Comparison of ENCODE assay signal across 9 cellular contexts in genomic region chr12:12916135-12916956, GRCh38. TPM values are rescaled to one million over a fixed set of nuclear protein-coding genes. Genes with fewer than 3 reads are reported as not detected.
DNase-seq lines count a peak whose midpoint lies in the region; ATAC-seq, FAIRE-seq and TF ChIP-seq lines count a peak whose summit lies in the region.
"Had no signal": no experiment of that assay in that cellular context is flagged by ENCODE, and none has a peak within 500 bp of the region (broad histone marks: within the 10 kb centered on the region; RNA-seq: fewer than 3 reads in every experiment).

No MANE protein-coding gene starts in this region.

- peaks cover 42 to 60% of the 10 kb centered on the region in 2 experiments for H3K36me3 ChIP-seq in HCT116 (ENCODE audit: control insufficient read depth in 1 of 2, insufficient read depth in 2 of 2, low read length in 2 of 2)
- H3K36me3 ChIP-seq in cardiac muscle cell: no peaks in the 10 kb centered on the region
- no peaks in the 10 kb centered on the region for H3K36me3 ChIP-seq in prostate gland

- POLR2A ChIA-PET in HCT116 (lab: Charles Lee): interaction anchor here (0.9 to 1.5 kb wide), 2 partner anchors 11 to 25 kb away, joined by 3 to 4 read pairs; partner anchors contain the start of gene GPRC5A

- peaks cover 8% of the 10 kb centered on the region for H3K4me1 Mint-ChIP-seq in activated naive CD8-positive, alpha-beta T cell treated with anti-CD3 and anti-CD28 coated beads for 36 hours

- peak; percentile 81 for ATAC-seq in HCT116

- intact Hi-C loops in HCT116 (cut with micrococcal nuclease): loop anchor here (1.0 to 5.0 kb wide), 3 partner anchors 67 to 296 kb away; no protein-coding TSS in a partner anchor
- intact Hi-C loops in prostate gland (cut with DNase I): loop anchor here (1.0 to 10.0 kb wide), 4 partner anchors 66 to 296 kb away; partner anchors contain the start of gene HEBP1

- H3K27me3 ChIP-seq in HCT116 (ENCODE audit: insufficient read depth, low read length): no peaks in the 10 kb centered on the region
- H3K27me3 ChIP-seq in cardiac muscle cell: no peaks in the 10 kb centered on the region
- no peaks in the 10 kb centered on the region for H3K27me3 ChIP-seq in prostate gland (replicated peaks; ENCODE audit: insufficient read depth)

- peaks cover 11% of the 10 kb centered on the region for H3K27me3 Mint-ChIP-seq in activated naive CD8-positive, alpha-beta T cell treated with anti-CD3 and anti-CD28 coated beads for 36 hours

- H3K9me3 Mint-ChIP-seq in activated naive CD8-positive, alpha-beta T cell treated with anti-CD3 and anti-CD28 coated beads for 36 hours: no peaks in the 10 kb centered on the region

- H4K20me1 ChIP-seq in HCT116 (ENCODE audit: insufficient read depth): peaks cover 13% of the 10 kb centered on the region; the same call in 1 of the 2 replicates

- H3K36me3 Mint-ChIP-seq in activated naive CD8-positive, alpha-beta T cell treated with anti-CD3 and anti-CD28 coated beads for 36 hours: no peaks in the 10 kb centered on the region

- peak; percentile 67 to 98 (median 93); a peak in 5 of 6 replicates for TF ChIP-seq CTCF in HCT116 (IDR thresholded peaks at IDR 0.05 in 2 of 3, conservative IDR thresholded peaks at IDR 0.05 in 1 of 3; ENCODE audit: borderline replicate concordance in 1 of 3, insufficient read depth in 1 of 3, low read depth in 2 of 3, low read length in 2 of 3)
- peak; percentile 96 for TF ChIP-seq CTCF in cardiac muscle cell (IDR thresholded peaks at IDR 0.05; ENCODE audit: low read depth, low read length)
- peak; percentile 95 to 97 (median 96) for TF ChIP-seq CTCF in prostate gland (IDR thresholded peaks at IDR 0.05)

- peak; percentile 91 for FAIRE-seq in urothelium cell line (lab: Jason Lieb, UNC)

- RAD21 ChIA-PET in HCT116 (lab: Charles Lee; ENCODE audit: low non-redundant PET in 1 of 2, low total read pairs in 2 of 2, uncharacterized antibody in 2 of 2, unreplicated experiment in 2 of 2): no interaction called here

- TF ChIP-seq RAD21 in HCT116 (IDR thresholded peaks at IDR 0.05; ENCODE audit: low read depth): peak; percentile 84

- H3K9ac ChIP-seq in HCT116 (ENCODE audit: low read length): no peak overlapping the region

- BruUV-seq in HCT116 (replicated peaks; lab: Mats Ljungman, UMichigan): no TSS peak

- no peak overlapping the region for H2AFZ ChIP-seq in HCT116 (ENCODE audit: low read depth, low read length, poor library complexity, severe bottlenecking)

- no peak overlapping the region for H3K27ac Mint-ChIP-seq in activated naive CD8-positive, alpha-beta T cell treated with anti-CD3 and anti-CD28 coated beads for 36 hours

- H3K4me2 ChIP-seq in HCT116 (ENCODE audit: low read length): no peak overlapping the region

- peaks cover 58% of the 10 kb centered on the region for H3K79me2 ChIP-seq in HCT116 (ENCODE audit: insufficient read depth, low read length)

- 13% methylated on average over 19 of the region's 19 CpGs for WGBS in prostate gland

- H3K4me3 ChIP-seq in HCT116 (replicated peaks in 1 of 2; ENCODE audit: low read depth in 1 of 2, low read length in 2 of 2): no peak overlapping the region
- H3K4me3 ChIP-seq in cardiac muscle cell: no peak overlapping the region
- no peak overlapping the region for H3K4me3 ChIP-seq in prostate gland

- H3K9me3 ChIP-seq in HCT116 (ENCODE audit: control insufficient read depth in 1 of 2, insufficient read depth in 1 of 2, low read depth in 1 of 2, low read length in 2 of 2) (no peaks in the 10 kb centered on the region), cardiac muscle cell (ENCODE audit: low read depth) (no peaks in the 10 kb centered on the region), prostate gland (no peaks in the 10 kb centered on the region)

- peaks cover 0 to 30% of the 10 kb centered on the region in 2 experiments; a peak in 3 of 4 replicates for H3K4me1 ChIP-seq in HCT116 (ENCODE audit: control insufficient read depth in 1 of 2, insufficient read depth in 2 of 2, low read length in 2 of 2)
- peaks cover 20% of the 10 kb centered on the region for H3K4me1 ChIP-seq in cardiac muscle cell (ENCODE audit: low read depth)
- peaks cover 9% of the 10 kb centered on the region for H3K4me1 ChIP-seq in prostate gland (replicated peaks)

- no peak overlapping the region for H3K4me3 Mint-ChIP-seq in activated naive CD8-positive, alpha-beta T cell treated with anti-CD3 and anti-CD28 coated beads for 36 hours

- peak; percentile 85 for DNase-seq in GM03348 (ENCODE audit: low spot score)
- peak; percentile 48 for DNase-seq in HCT116 (ENCODE audit: low read depth, low spot score)
- DNase-seq in NAMALWA (ENCODE audit: low spot score): peak; percentile 93
- DNase-seq in SKM-1 (lab: John Stamatoyannopoulos, UW; ENCODE audit: unreplicated experiment): peak; percentile 17
- peak; percentile 79 for DNase-seq in activated naive CD8-positive, alpha-beta T cell treated with anti-CD3 and anti-CD28 coated beads for 36 hours
- peak; percentile 87 to 88 for DNase-seq in cardiac muscle cell (ENCODE audit: low read depth in 1 of 2, low spot score in 1 of 2)
- DNase-seq in prostate gland (ENCODE audit: low spot score): peak; percentile 81
- DNase-seq in urothelium cell line (ENCODE audit: low spot score): peak; percentile 85

- CTCF ChIA-PET in HCT116 (lab: Charles Lee): interaction anchor here (1.2 to 1.5 kb wide), 4 partner anchors 60 to 295 kb away, joined by 3 to 4 read pairs (median 3); no protein-coding TSS in a partner anchor

- TF ChIP-seq POLR2A in HCT116 (IDR thresholded peaks at IDR 0.05; ENCODE audit: borderline replicate concordance, extremely low read depth, insufficient read depth, insufficient read length) (no peak), prostate gland (IDR thresholded peaks at IDR 0.05) (no peak)

- no peaks in the 10 kb centered on the region for H3K9me2 ChIP-seq in HCT116 (ENCODE audit: insufficient read depth)

- H3K27ac ChIP-seq in HCT116 (ENCODE audit: low read depth, low read length) (peak overlapping the region; percentile 13; the same call in 1 of the 2 replicates), cardiac muscle cell (no peak overlapping the region), prostate gland (peak overlapping the region; percentile 18 to 34)

TF ChIP-seq in HCT116, 20 proteins besides CTCF, POLR2A, EP300 and RAD21 (continues in another document):
- TF ChIP-seq EZH2 (IDR thresholded peaks at IDR 0.05): no peak
- TF ChIP-seq EZH2phosphoT487 (IDR thresholded peaks at IDR 0.05; ENCODE audit: borderline replicate concordance): no peak
- TF ChIP-seq TCF7L2 (IDR thresholded peaks at IDR 0.05; ENCODE audit: borderline replicate concordance, extremely low read depth, insufficient read depth, insufficient read length): no peak
- TF ChIP-seq ZFX (IDR thresholded peaks at IDR 0.05): no peak
- no peak for TF ChIP-seq ZBTB33 (IDR thresholded peaks at IDR 0.05; ENCODE audit: extremely low read depth, insufficient replicate concordance, low read length)
- TF ChIP-seq EGR1 (IDR thresholded peaks at IDR 0.05; ENCODE audit: low read depth): no peak
- no peak for TF ChIP-seq ELF1 (IDR thresholded peaks at IDR 0.05; ENCODE audit: borderline replicate concordance, low read depth)
- TF ChIP-seq SIN3A (IDR thresholded peaks at IDR 0.05; ENCODE audit: low read depth): peak; percentile 14; the same call in 1 of the 2 replicates
- peak; percentile 31 for TF ChIP-seq YY1 (IDR thresholded peaks at IDR 0.05; ENCODE audit: extremely low read depth, insufficient replicate concordance, low read depth, low read length)
- TF ChIP-seq FOSL1 (IDR thresholded peaks at IDR 0.05; ENCODE audit: low read depth): no peak
- 0 out of 2 replicates have a peak, but pooled peaks have one; percentile 40 for TF ChIP-seq CBX3 (IDR thresholded peaks at IDR 0.05; ENCODE audit: low read depth)
- no peak for TF ChIP-seq SP1 (IDR thresholded peaks at IDR 0.05; ENCODE audit: low read depth)
- peak; percentile 56; the same call in 1 of the 2 replicates for TF ChIP-seq POLR2AphosphoS5 (IDR thresholded peaks at IDR 0.05; ENCODE audit: low read depth, low read length)

RNA-seq across cellular contexts. Expression of gene GPRC5A, which starts 25.0 kb away (rescaled TPM):
- total RNA-seq in HCT116 (2021; ENCODE audit: unreplicated experiment) (305 TPM), cardiac muscle cell (0.53 and 1.5 TPM in 2 replicates), prostate gland (10 to 100 TPM in 1 of 2 donors, 1 to 10 TPM in 1; 5.4 to 22.2 TPM)
- 200 and 379 TPM in 2 replicates for polyA plus RNA-seq in HCT116 (2012)
- under 1 TPM; 0.27 to 0.34 TPM for total RNA-seq in activated naive CD8-positive, alpha-beta T cell treated with anti-CD3 and anti-CD28 coated beads for 36 hours
- 0.23 and 0.24 TPM in 2 replicates for polyA plus RNA-seq in cardiac muscle cell

RNA-seq across cellular contexts. Expression of gene GPRC5D, which starts 35.6 kb away (rescaled TPM):
- total RNA-seq in HCT116 (2021; ENCODE audit: unreplicated experiment): not detected
- 0.96 and 1.5 TPM in 2 replicates for polyA plus RNA-seq in HCT116 (2012)
- not detected for total RNA-seq in activated naive CD8-positive, alpha-beta T cell treated with anti-CD3 and anti-CD28 coated beads for 36 hours
- total RNA-seq in cardiac muscle cell: not detected in 2 replicates
- polyA plus RNA-seq in cardiac muscle cell: 0.35 TPM in 1 of 2 replicates, not detected in the other
- not detected for total RNA-seq in prostate gland
- total RNA-seq: urinary bladder had no signal

Comparison
In these comparisons a context has a peak if more than half of its experiments do, and no peak if none do; other contexts are left out.
1. DNase-seq: peak in every context shown above with its lines; median percentile 93 in NAMALWA; 88 in cardiac muscle cell; 85 in GM03348; 85 in urothelium cell line; 81 in prostate gland; 79 in activated naive CD8-positive, alpha-beta T cell treated with anti-CD3 and anti-CD28 coated beads for 36 hours; 48 in HCT116; 17 in SKM-1.
2. RNA of gene GPRC5A, which starts 25.0 kb away (total RNA-seq): 305 TPM in HCT116 (single experiment); 5.4 to 22.2 TPM in prostate gland, 0.53 to 1.5 TPM in cardiac muscle cell and 0.27 to 0.34 TPM in activated naive CD8-positive, alpha-beta T cell treated with anti-CD3 and anti-CD28 coated beads for 36 hours; every median in the first group is over 10 times any median in the second.
3. Peak in every context shown above with its lines, with median percentiles within 50 percentile points of each other: CTCF ChIP-seq.